ENCODE assay signal across 9 cellular contexts in the genomic region with DNA sequence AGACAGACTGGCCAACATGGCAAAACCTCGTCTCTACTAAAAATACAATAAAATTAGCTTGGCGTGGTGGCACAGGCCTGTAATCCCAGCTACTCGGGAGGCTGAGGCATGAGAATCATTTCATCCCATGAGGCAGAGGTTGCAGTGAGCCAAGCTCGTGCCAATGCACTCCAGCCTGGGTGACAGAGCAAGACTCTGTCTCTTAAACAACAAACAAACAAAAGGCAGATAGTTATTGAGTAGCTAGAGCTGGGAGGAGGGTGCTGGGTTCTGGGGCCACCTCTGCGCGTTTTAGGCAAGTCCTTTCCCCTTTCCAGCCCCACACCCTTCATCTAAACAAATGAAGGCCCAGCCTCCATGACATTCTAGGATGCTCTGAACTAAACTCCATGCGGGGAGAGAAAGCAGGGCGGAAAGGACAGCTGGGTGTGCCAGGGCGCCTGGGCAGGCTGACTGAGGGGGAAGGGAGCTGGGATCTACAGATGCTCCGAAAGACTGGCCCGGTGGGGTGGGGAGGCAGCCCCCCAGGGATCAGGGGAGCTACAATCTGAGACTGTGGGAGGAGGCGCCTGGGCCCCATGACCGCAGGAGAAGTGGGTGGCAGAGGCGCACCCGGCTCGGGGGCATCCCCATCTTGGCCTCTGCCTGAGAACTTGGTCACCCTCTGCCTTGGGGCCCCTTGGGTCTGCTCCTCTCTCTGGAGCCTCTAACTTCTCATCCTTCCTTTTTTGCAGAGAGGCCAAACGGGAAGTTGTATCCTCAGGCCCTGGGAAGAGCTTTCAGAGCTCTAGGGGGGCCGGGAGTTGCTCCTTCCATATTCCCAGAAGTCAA. TPM values are rescaled to one million over a fixed set of nuclear protein-coding genes. Genes with fewer than 3 reads are reported as not detected.
DNase-seq lines count a peak whose midpoint lies in the region.
"Had no signal": no experiment of that assay in that cellular context is flagged by ENCODE, and none has a peak within 500 bp of the region (broad histone marks: within the 10 kb centered on the region; RNA-seq: fewer than 3 reads in every experiment).

No MANE protein-coding gene starts in this region.

- H3K9me3 Mint-ChIP-seq in activated naive CD4-positive, alpha-beta T cell treated with anti-CD3 and anti-CD28 coated beads for 36 hours, result peaks cover 2% of the 10 kb centered on the region

- peak overlapping the region; percentile 92 for H3K27ac Mint-ChIP-seq in activated naive CD4-positive, alpha-beta T cell treated with anti-CD3 and anti-CD28 coated beads for 36 hours

- peak overlapping the region; percentile 92 for H3K4me3 Mint-ChIP-seq in activated naive CD4-positive, alpha-beta T cell treated with anti-CD3 and anti-CD28 coated beads for 36 hours

- intact Hi-C loops in activated naive CD4-positive, alpha-beta T cell treated with anti-CD3 and anti-CD28 coated beads for 36 hours (cut with micrococcal nuclease), result loop anchor here (1.0 to 5.0 kb wide), 3 partner anchors 43 to 96 kb away; a partner anchor contains a TSS

- H3K27me3 Mint-ChIP-seq in activated naive CD4-positive, alpha-beta T cell treated with anti-CD3 and anti-CD28 coated beads for 36 hours (ENCODE audit: low read depth), result no peaks in the 10 kb centered on the region

- peak overlapping the region; percentile 87 for H3K4me3 ChIP-seq in GM08714 (ENCODE audit: low read length)

- peaks cover 72% of the 10 kb centered on the region for H3K4me1 Mint-ChIP-seq in activated naive CD4-positive, alpha-beta T cell treated with anti-CD3 and anti-CD28 coated beads for 36 hours (ENCODE audit: low read depth)

- CTCF ChIA-PET in activated naive CD4-positive, alpha-beta T cell treated with anti-CD3 and anti-CD28 coated beads for 36 hours (lab: Charles Lee), result interaction anchor here (0.6 to 7.0 kb wide), 13 partner anchors 10 to 169 kb away, joined by 3 to 51 read pairs (median 4); a partner anchor contains a TSS

- peaks cover 39% of the 10 kb centered on the region for H3K36me3 Mint-ChIP-seq in activated naive CD4-positive, alpha-beta T cell treated with anti-CD3 and anti-CD28 coated beads for 36 hours (ENCODE audit: low read depth)

- DNase-seq in SKM-1 (lab: John Stamatoyannopoulos, UW; ENCODE audit: unreplicated experiment) (peak; percentile 36), NCI-H2081 treated with DMSO at 0.1 percent for 48 hours (lab: John Stamatoyannopoulos, UW) (no peak), NCI-H1694 (lab: John Stamatoyannopoulos, UW) (no peak), mucosa of gallbladder (ENCODE audit: low spot score) (no peak), DMS79 (lab: John Stamatoyannopoulos, UW) (no peak)
- DNase-seq in activated naive CD4-positive, alpha-beta T cell treated with anti-CD3 and anti-CD28 coated beads for 36 hours, result peak; percentile 82
- DNase-seq in stimulated activated CD4-positive, alpha-beta T cell treated with anti-CD3 and anti-CD28 coated beads, Interleukin-12 subunit alpha, Interleukin-12 subunit beta, amount 100 ng/mL, for 24 hours (ENCODE audit: low read depth in 2 of 2), result peak; percentile 58 to 61
- DNase-seq: NCI-H1417 had no signal

RNA-seq across cellular contexts. Expression of a gene that starts 0.9 kb away (rescaled TPM):
- 10 to 100 TPM; 83.8 to 89.0 TPM for total RNA-seq in activated naive CD4-positive, alpha-beta T cell treated with anti-CD3 and anti-CD28 coated beads for 36 hours
- total RNA-seq in mucosa of gallbladder, result 16.7 TPM

RNA-seq across cellular contexts. Expression of a gene that starts 27.8 kb away (rescaled TPM):
- 10 to 100 TPM; 37.8 to 39.2 TPM for total RNA-seq in activated naive CD4-positive, alpha-beta T cell treated with anti-CD3 and anti-CD28 coated beads for 36 hours
- total RNA-seq in mucosa of gallbladder, result 112 TPM

RNA-seq across cellular contexts. Expression of a gene that starts 43.6 kb away (rescaled TPM):
- total RNA-seq in activated naive CD4-positive, alpha-beta T cell treated with anti-CD3 and anti-CD28 coated beads for 36 hours, result 10 to 100 TPM; 69.9 to 73.0 TPM
- total RNA-seq in mucosa of gallbladder, result 53.3 TPM

RNA-seq across cellular contexts. Expression of a gene that starts 52.9 kb away (rescaled TPM):
- total RNA-seq in activated naive CD4-positive, alpha-beta T cell treated with anti-CD3 and anti-CD28 coated beads for 36 hours, result 1 to 10 TPM; 7.8 to 8.3 TPM
- total RNA-seq in mucosa of gallbladder, result 61.1 TPM

Comparison
In these comparisons a context has a peak if more than half of its experiments do, and no peak if none do; other contexts are left out.
1. DNase-seq: peak in SKM-1 (single experiment), activated naive CD4-positive, alpha-beta T cell treated with anti-CD3 and anti-CD28 coated beads for 36 hours (single experiment) and stimulated activated CD4-positive, alpha-beta T cell treated with anti-CD3 and anti-CD28 coated beads, Interleukin-12 subunit alpha, Interleukin-12 subunit beta, amount 100 ng/mL, for 24 hours (2 of 2); none in NCI-H2081 treated with DMSO at 0.1 percent for 48 hours (single experiment), NCI-H1694 (single experiment), mucosa of gallbladder (single experiment) and DMS79 (single experiment).